Comparison of ENCODE assay signal across 8 cellular contexts in the genomic region with DNA sequence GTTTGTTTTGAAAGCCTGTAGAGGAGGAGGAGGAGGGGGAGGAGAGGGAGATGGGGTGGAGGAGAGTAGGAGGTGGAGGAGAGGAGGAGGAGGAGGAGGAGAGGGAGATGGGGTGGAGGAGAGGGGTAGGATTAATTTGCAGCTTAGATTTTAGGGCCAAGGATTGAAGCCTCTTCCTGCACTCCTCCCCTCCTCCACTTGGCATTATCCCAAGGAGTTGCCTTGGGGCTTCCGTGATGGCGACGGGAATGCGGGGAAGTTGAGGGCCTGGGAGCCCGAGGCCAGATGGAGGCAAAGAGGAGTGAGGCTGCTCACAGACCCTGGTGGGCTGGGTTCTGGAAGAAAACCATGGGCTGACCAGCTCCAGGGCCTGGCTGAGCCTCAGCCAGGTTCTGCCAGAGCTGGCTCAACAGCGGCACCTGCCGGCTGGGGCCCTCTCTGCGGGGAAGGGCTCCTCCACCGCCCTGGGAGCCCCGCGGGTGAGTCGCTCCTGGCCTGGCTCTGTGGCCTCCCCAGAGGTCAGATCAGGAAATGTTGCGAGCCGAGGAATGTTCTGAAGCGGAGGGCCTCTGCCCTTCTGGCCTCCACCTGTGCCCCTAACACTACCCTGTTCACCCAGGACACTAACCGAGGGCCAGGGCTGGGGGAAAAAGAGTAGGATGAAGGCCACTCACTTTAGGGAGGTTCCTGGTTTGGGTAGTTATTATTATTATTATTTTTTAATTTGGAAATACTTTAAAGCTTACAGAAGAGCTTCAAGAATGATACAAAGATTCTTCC. TPM values are rescaled to one million over a fixed set of nuclear protein-coding genes. Genes with fewer than 3 reads are reported as not detected.
DNase-seq lines count a peak whose midpoint lies in the region; ATAC-seq, FAIRE-seq and TF ChIP-seq lines count a peak whose summit lies in the region.

No MANE protein-coding gene starts in this region.

- WGBS in HUES64: 3% methylated on average over 15 of the region's 16 CpGs

- POLR2A ChIA-PET in OCI-LY7 (lab: Charles Lee): interaction anchor here (0.6 to 1.7 kb wide), 5 partner anchors 44 to 62 kb away, joined by 3 to 8 read pairs (median 4); partner anchors contain the start of genes ACBD4 and HEXIM1

- TF ChIP-seq CTCF in AG10803 (conservative IDR thresholded peaks at IDR 0.05; ENCODE audit: low read length): peak; percentile 94
- peak; percentile 99 for TF ChIP-seq CTCF in OCI-LY7 (conservative IDR thresholded peaks at IDR 0.05; ENCODE audit: low read length)

- BruUV-seq in OCI-LY7 (replicated peaks; lab: Mats Ljungman, UMichigan): no TSS peak

- H3K9me3 ChIP-seq in HUES64 (ENCODE audit: insufficient read depth, low read depth, low read length) (no peaks in the 10 kb centered on the region), OCI-LY7 (ENCODE audit: low read length) (no peaks in the 10 kb centered on the region)

- H2AFZ ChIP-seq in OCI-LY7 (ENCODE audit: low read length): peak overlapping the region; percentile 53

- H3K27ac ChIP-seq in HUES64 (ENCODE audit: low read depth, low read length) (peak overlapping the region; percentile 71; the same call in 1 of the 2 replicates), OCI-LY7 (ENCODE audit: low read depth, low read length, poor library complexity, severe bottlenecking) (no peak overlapping the region)

- intact Hi-C loops in OCI-LY7 (cut with micrococcal nuclease; ENCODE audit: unreplicated experiment): loop anchor here (1.0 kb wide), 2 partner anchors 48 to 62 kb away; partner anchors contain the start of gene ACBD4

- DNase-seq in AG10803 (ENCODE audit: low read depth) (peak; percentile 83), GM19239 (ENCODE audit: insufficient read length, low spot score) (peak; percentile 84), OCI-LY7 (ENCODE audit: low spot score) (peak; percentile 89), myocyte (ENCODE audit: low read depth) (peak; percentile 95)
- peak; percentile 91 for DNase-seq in activated T-cell treated with anti-CD3 and anti-CD28 coated beads, Interleukin-2, amount 50 U/mL, for 1 hour
- DNase-seq in stimulated activated CD8-positive, alpha-beta memory T cell treated with anti-CD3 and anti-CD28 coated beads, Interleukin-7, amount 100 ng/mL, for 1 hour (ENCODE audit: low read depth in 2 of 2): peak; percentile 64 to 86

- no peaks in the 10 kb centered on the region for H4K20me1 ChIP-seq in OCI-LY7 (ENCODE audit: insufficient read depth, low read length)

- H3K4me2 ChIP-seq in OCI-LY7 (ENCODE audit: low read length): peak overlapping the region; percentile 31; the same call in 1 of the 2 replicates

- H3K36me3 ChIP-seq in HUES64 (ENCODE audit: insufficient read depth, low read length): no peaks in the 10 kb centered on the region
- no peaks in the 10 kb centered on the region for H3K36me3 ChIP-seq in OCI-LY7 (ENCODE audit: insufficient read depth, low read length)

- peak; percentile 93 for ATAC-seq in esophagus mucosa

- H3K27me3 ChIP-seq in HUES64 (ENCODE audit: insufficient read depth, low read length): no peaks in the 10 kb centered on the region

- H3K9ac ChIP-seq in HUES64 (ENCODE audit: low read depth, low read length): 0 out of 2 replicates have a peak overlapping the region, but pooled peaks have one; percentile 26

- H3K79me2 ChIP-seq in OCI-LY7 (ENCODE audit: insufficient read depth, low read depth, low read length): no peaks in the 10 kb centered on the region

- CTCF ChIA-PET in OCI-LY7 (lab: Charles Lee; ENCODE audit: unreplicated experiment): interaction anchor here (0.6 to 1.3 kb wide), 8 partner anchors 13 to 212 kb away, joined by 3 to 9 read pairs (median 4); partner anchors contain the start of gene ACBD4

- H3K4me1 ChIP-seq in HUES64 (ENCODE audit: insufficient read depth, low read length) (peaks cover 14% of the 10 kb centered on the region), OCI-LY7 (ENCODE audit: insufficient read depth, low read length, poor library complexity, severe bottlenecking) (peaks cover 12% of the 10 kb centered on the region)

- H3K4me3 ChIP-seq in AG10803 (ENCODE audit: low read length): no peak overlapping the region; the same call in 1 of the 2 replicates
- H3K4me3 ChIP-seq in HUES64 (ENCODE audit: low read length): 0 out of 2 replicates have a peak overlapping the region, but pooled peaks have one; percentile 4
- no peak overlapping the region for H3K4me3 ChIP-seq in OCI-LY7 (ENCODE audit: low read depth, low read length, poor library complexity, severe bottlenecking)

- H3K9me2 ChIP-seq in OCI-LY7 (ENCODE audit: insufficient read depth, low read length): no peaks in the 10 kb centered on the region

- FAIRE-seq in GM19239 (lab: Jason Lieb, UNC): peak; percentile 82

RNA-seq across cellular contexts. Expression of gene FMNL1, which starts 23.9 kb away (rescaled TPM):
- 4.1 TPM for polyA plus RNA-seq in HUES64 (2013, experiment 1 of 2)
- 3.2 TPM for polyA plus RNA-seq in HUES64 (2013, experiment 2 of 2)
- 44.8 and 55.1 TPM in 2 replicates for total RNA-seq in OCI-LY7 (2014; rRNA removed; shearing (Covaris generic))
- 133 and 159 TPM in 2 replicates for total RNA-seq in OCI-LY7 (2022)
- total RNA-seq in esophagus mucosa: 2.6 TPM
- total RNA-seq in myocyte: 56.3 and 110 TPM in 2 replicates
- 69.5 TPM for polyA plus RNA-seq in myocyte (2012)

RNA-seq across cellular contexts. Expression of gene HEXIM2, which starts 36.1 kb away (rescaled TPM):
- 7.7 TPM for polyA plus RNA-seq in HUES64 (2013, experiment 1 of 2)
- polyA plus RNA-seq in HUES64 (2013, experiment 2 of 2): 6.8 TPM
- 8.6 and 9.3 TPM in 2 replicates for total RNA-seq in OCI-LY7 (2014; rRNA removed; shearing (Covaris generic))
- total RNA-seq in OCI-LY7 (2022) (9.7 and 11.1 TPM in 2 replicates), esophagus mucosa (4.7 TPM), myocyte (11.6 and 13.5 TPM in 2 replicates)
- polyA plus RNA-seq in myocyte (2012): 7.6 TPM

RNA-seq across cellular contexts. Expression of gene HEXIM1, which starts 49.5 kb away (rescaled TPM):
- 19.1 TPM for polyA plus RNA-seq in HUES64 (2013, experiment 1 of 2)
- 18.6 TPM for polyA plus RNA-seq in HUES64 (2013, experiment 2 of 2)
- 12.1 and 13.9 TPM in 2 replicates for total RNA-seq in OCI-LY7 (2014; rRNA removed; shearing (Covaris generic))
- total RNA-seq in OCI-LY7 (2022) (16.4 and 17.2 TPM in 2 replicates), esophagus mucosa (22.6 TPM), myocyte (21.0 and 28.4 TPM in 2 replicates)
- polyA plus RNA-seq in myocyte (2012): 36.2 TPM

Comparison
In these comparisons a context has a peak if more than half of its experiments do, and no peak if none do; other contexts are left out.
1. RNA of gene FMNL1, which starts 23.9 kb away (total RNA-seq): 44.8 to 159 TPM in OCI-LY7 and 56.3 to 110 TPM in myocyte; 2.6 TPM in esophagus mucosa (single experiment); every median in the first group is over 10 times any median in the second.
2. Peak in every context shown above with its lines, with median percentiles within 50 percentile points of each other: DNase-seq.